8 cellular contexts compared by ENCODE assay signal in the genomic region with DNA sequence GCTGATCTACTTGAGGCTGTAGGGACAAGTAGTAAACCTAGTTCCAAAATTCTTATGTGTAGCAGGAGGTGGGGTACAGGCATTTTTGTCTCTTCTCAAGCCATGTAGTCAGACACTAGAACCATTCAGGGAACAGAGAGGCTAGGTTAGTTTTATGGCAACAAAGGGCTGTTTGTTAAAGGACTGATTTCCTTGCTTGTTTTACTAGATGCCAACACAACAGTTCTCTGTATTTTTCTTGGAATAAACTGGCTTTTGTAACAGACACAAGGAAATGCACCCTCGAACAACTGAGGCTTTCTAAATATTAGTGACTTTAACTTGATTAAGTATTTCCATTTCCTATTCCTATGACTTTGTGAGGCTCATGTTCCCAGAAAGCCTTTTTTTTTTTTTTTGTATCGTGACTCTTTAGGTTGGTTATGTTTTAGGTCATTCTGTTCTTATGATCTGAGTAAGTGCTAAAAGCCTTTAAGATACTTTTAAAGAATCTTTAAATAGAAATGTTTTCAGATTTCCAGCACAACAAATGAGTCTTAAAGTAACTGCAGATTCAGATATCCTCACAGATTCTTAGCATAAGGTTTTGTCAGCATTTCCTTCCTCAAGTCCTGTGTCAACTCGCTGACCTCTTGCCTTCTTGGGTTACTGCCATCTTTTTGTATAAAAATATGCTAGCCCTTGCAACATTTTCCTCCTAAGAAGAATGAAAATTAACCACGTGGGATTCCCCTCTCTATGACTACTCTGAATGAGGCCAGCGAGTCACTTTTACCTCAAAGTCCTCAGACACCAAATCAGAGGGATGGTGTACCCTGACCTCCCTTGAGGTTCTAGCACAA.
DNase-seq lines count a peak whose midpoint lies in the region; ATAC-seq, FAIRE-seq and TF ChIP-seq lines count a peak whose summit lies in the region.

No MANE protein-coding gene starts in this region.

- H2AFZ ChIP-seq in Karpas-422 (ENCODE audit: low read length): no peak overlapping the region

- H3K9me3 ChIP-seq in Karpas-422 (ENCODE audit: low read length) (peaks cover 4% of the 10 kb centered on the region; the same call in 1 of the 2 replicates), lower lobe of right lung (no peaks in the 10 kb centered on the region), SJCRH30 (replicated peaks) (0 out of 2 replicates have a peak, but pooled peaks cover 3% of the 10 kb centered on the region)

- H3K36me3 Mint-ChIP-seq in MCF 10A (ENCODE audit: insufficient read depth, unreplicated experiment): peaks cover 23% of the 10 kb centered on the region

- H3K4me1 Mint-ChIP-seq in MCF 10A (ENCODE audit: insufficient read depth, unreplicated experiment): peaks cover 19% of the 10 kb centered on the region

- no peak overlapping the region for H3K4me3 ChIP-seq in Karpas-422 (ENCODE audit: low read length)
- no peak overlapping the region for H3K4me3 ChIP-seq in lower lobe of right lung
- H3K4me3 ChIP-seq in SJCRH30: no peak overlapping the region

- no peak overlapping the region for H3K4me2 ChIP-seq in Karpas-422 (ENCODE audit: low read depth, low read length, poor library complexity, severe bottlenecking)

- no peaks in the 10 kb centered on the region for H3K79me2 ChIP-seq in Karpas-422 (ENCODE audit: low read length)

- peak; percentile 78 to 86 for ATAC-seq in activated CD4-positive, CD25-positive, alpha-beta regulatory T cell treated with anti-CD3 and anti-CD28 coated beads, Interleukin-2, amount 50 U/mL, for 24 hours
- peak; percentile 69 to 85 for ATAC-seq in lower lobe of right lung

- H4K20me1 ChIP-seq in Karpas-422 (ENCODE audit: insufficient read depth, low read depth, low read length): no peaks in the 10 kb centered on the region

- H3K36me3 ChIP-seq in Karpas-422 (ENCODE audit: insufficient read depth, low read length) (no peaks in the 10 kb centered on the region), lower lobe of right lung (no peaks in the 10 kb centered on the region), SJCRH30 (no peaks in the 10 kb centered on the region)

- H3K9me2 ChIP-seq in Karpas-422 (replicated peaks; ENCODE audit: insufficient read depth, low read length): no peaks in the 10 kb centered on the region

- no peak overlapping the region for H3K4me3 Mint-ChIP-seq in MCF 10A (ENCODE audit: unreplicated experiment)

- peaks cover 15% of the 10 kb centered on the region for H3K4me1 ChIP-seq in Karpas-422 (ENCODE audit: low read length)
- peaks cover 33% of the 10 kb centered on the region for H3K4me1 ChIP-seq in lower lobe of right lung
- H3K4me1 ChIP-seq in SJCRH30: no peaks in the 10 kb centered on the region

- H3K27ac Mint-ChIP-seq in MCF 10A (ENCODE audit: low read depth, unreplicated experiment): peak overlapping the region; percentile 22

- peaks cover 11% of the 10 kb centered on the region for H3K9me3 Mint-ChIP-seq in MCF 10A (ENCODE audit: unreplicated experiment)

- no peak overlapping the region for H3K9ac ChIP-seq in Karpas-422 (ENCODE audit: low read length)

- H3K27me3 ChIP-seq in Karpas-422 (ENCODE audit: low read length) (no peaks in the 10 kb centered on the region), lower lobe of right lung (ENCODE audit: low read depth) (no peaks in the 10 kb centered on the region), SJCRH30 (no peaks in the 10 kb centered on the region)

- CTCF ChIA-PET in MCF 10A (lab: Yijun Ruan, JAX): no interaction called here

- no peak overlapping the region for H3K27ac ChIP-seq in Karpas-422 (ENCODE audit: low read length)
- peak overlapping the region; percentile 64 for H3K27ac ChIP-seq in lower lobe of right lung
- no peak overlapping the region for H3K27ac ChIP-seq in SJCRH30

- POLR2A ChIA-PET in MCF 10A (lab: Yijun Ruan, JAX): interaction anchor here (0.7 to 1.2 kb wide), 5 partner anchors 10 to 92 kb away, joined by 3 to 4 read pairs (median 3); partner anchors contain the start of gene CCDC83

- H3K27me3 Mint-ChIP-seq in MCF 10A (ENCODE audit: insufficient read depth, unreplicated experiment): no peaks in the 10 kb centered on the region

- DNase-seq in activated CD4-positive, CD25-positive, alpha-beta regulatory T cell treated with anti-CD3 and anti-CD28 coated beads, Interleukin-2, amount 50 U/mL, for 72 hours: no peak
- peak; percentile 45 for DNase-seq in Karpas-422
- peak; percentile 81 for DNase-seq in MCF 10A (ENCODE audit: unreplicated experiment)
- DNase-seq in lower lobe of right lung: no peak
- peak; percentile 8 for DNase-seq in urothelium cell line (ENCODE audit: low spot score)
- DNase-seq in SJCRH30: no peak
- no peak for DNase-seq in T1000 (lab: John Stamatoyannopoulos, UW)

- BruUV-seq in MCF 10A (replicated peaks; lab: Mats Ljungman, UMichigan): no TSS peak

- no peak for FAIRE-seq in urothelium cell line (lab: Jason Lieb, UNC)

- TF ChIP-seq CTCF in MCF 10A (IDR thresholded peaks at IDR 0.05; ENCODE audit: unreplicated experiment) (no peak), lower lobe of right lung (IDR thresholded peaks at IDR 0.05) (no peak)

- intact Hi-C loops in MCF 10A (cut with micrococcal nuclease) (loop anchor here (10.0 kb wide), 3 partner anchors 253 to 867 kb away; no protein-coding TSS in a partner anchor), lower lobe of right lung (cut with DNase I) (no loop called here)

Comparison
In these comparisons a context has a peak if more than half of its experiments do, and no peak if none do; other contexts are left out.
1. DNase-seq: peak in Karpas-422 (single experiment), MCF 10A (single experiment) and urothelium cell line (single experiment); none in activated CD4-positive, CD25-positive, alpha-beta regulatory T cell treated with anti-CD3 and anti-CD28 coated beads, Interleukin-2, amount 50 U/mL, for 72 hours (single experiment), lower lobe of right lung (single experiment), SJCRH30 (0 of 2) and T1000 (single experiment).